ENCODE assay signal across 10 cellular contexts in genomic region chr4:118032691-118033090, GRCh38. TPM values are rescaled to one million over a fixed set of nuclear protein-coding genes. Genes with fewer than 3 reads are reported as not detected.
DNase-seq lines count a peak whose midpoint lies in the region; ATAC-seq and TF ChIP-seq lines count a peak whose summit lies in the region.
"Had no signal": no experiment of that assay in that cellular context is flagged by ENCODE, and none has a peak within 500 bp of the region (broad histone marks: within the 10 kb centered on the region; RNA-seq: fewer than 3 reads in every experiment).

No MANE protein-coding gene starts in this region.

- H3K36me3 Mint-ChIP-seq in activated naive CD8-positive, alpha-beta T cell treated with anti-CD3 and anti-CD28 coated beads, Interleukin-2, amount 10 ng/mL, durations not matched to agents 7 days and 5 days: no peaks in the 10 kb centered on the region
- H3K36me3 Mint-ChIP-seq in activated naive CD8-positive, alpha-beta T cell treated with anti-CD3 and anti-CD28 coated beads, Interleukin-2, amount 50 U/mL, for 24 hours (ENCODE audit: low read depth): no peaks in the 10 kb centered on the region

- no peaks in the 10 kb centered on the region for H3K9me3 Mint-ChIP-seq in activated naive CD8-positive, alpha-beta T cell treated with anti-CD3 and anti-CD28 coated beads, Interleukin-2, amount 10 ng/mL, durations not matched to agents 7 days and 5 days
- H3K9me3 Mint-ChIP-seq in activated naive CD8-positive, alpha-beta T cell treated with anti-CD3 and anti-CD28 coated beads, Interleukin-2, amount 50 U/mL, for 24 hours: no peaks in the 10 kb centered on the region
- H3K9me3 Mint-ChIP-seq: CD4-positive, alpha-beta T cell had no signal

- POLR2A ChIA-PET in activated naive CD8-positive, alpha-beta T cell treated with anti-CD3 and anti-CD28 coated beads, Interleukin-2, amount 10 ng/mL, durations not matched to agents 7 days and 5 days (lab: Charles Lee): no interaction called here
- POLR2A ChIA-PET in RWPE1 (lab: Yijun Ruan, JAX; ENCODE audit: low non-redundant PET): no interaction called here

- H3K27ac ChIP-seq in RWPE1: no peak overlapping the region

- no peak overlapping the region for H3K27ac Mint-ChIP-seq in activated naive CD8-positive, alpha-beta T cell treated with anti-CD3 and anti-CD28 coated beads, Interleukin-2, amount 10 ng/mL, durations not matched to agents 7 days and 5 days
- no peak overlapping the region for H3K27ac Mint-ChIP-seq in activated naive CD8-positive, alpha-beta T cell treated with anti-CD3 and anti-CD28 coated beads, Interleukin-2, amount 50 U/mL, for 24 hours
- H3K27ac Mint-ChIP-seq: CD4-positive, alpha-beta T cell had no signal

- no peak for DNase-seq in activated naive CD8-positive, alpha-beta T cell treated with anti-CD3 and anti-CD28 coated beads, Interleukin-2, amount 10 ng/mL, durations not matched to agents 7 days and 5 days
- DNase-seq in activated naive CD8-positive, alpha-beta T cell treated with anti-CD3 and anti-CD28 coated beads, Interleukin-2, amount 50 U/mL, for 24 hours: no peak
- peak; percentile 16 for DNase-seq in RWPE1 (ENCODE audit: low spot score)
- DNase-seq in hepatic stellate cell (ENCODE audit: low spot score): peak; percentile 7
- DNase-seq in superior temporal gyrus (ENCODE audit: extremely low spot score): peak; percentile 51
- no peak for DNase-seq in HUDEP-2 (lab: John Stamatoyannopoulos, UW; ENCODE audit: unreplicated experiment in 76 of 76)
- DNase-seq: CD4-positive, alpha-beta T cell had no signal

- CTCF ChIA-PET in RWPE1 (lab: Yijun Ruan, JAX): no interaction called here

- H3K4me3 Mint-ChIP-seq in activated naive CD8-positive, alpha-beta T cell treated with anti-CD3 and anti-CD28 coated beads, Interleukin-2, amount 10 ng/mL, durations not matched to agents 7 days and 5 days: peak overlapping the region; percentile 15
- H3K4me3 Mint-ChIP-seq in activated naive CD8-positive, alpha-beta T cell treated with anti-CD3 and anti-CD28 coated beads, Interleukin-2, amount 50 U/mL, for 24 hours: no peak overlapping the region

- peaks cover 7% of the 10 kb centered on the region for H3K4me1 Mint-ChIP-seq in activated naive CD8-positive, alpha-beta T cell treated with anti-CD3 and anti-CD28 coated beads, Interleukin-2, amount 10 ng/mL, durations not matched to agents 7 days and 5 days
- peaks cover 5% of the 10 kb centered on the region for H3K4me1 Mint-ChIP-seq in activated naive CD8-positive, alpha-beta T cell treated with anti-CD3 and anti-CD28 coated beads, Interleukin-2, amount 50 U/mL, for 24 hours

- peaks cover 52% of the 10 kb centered on the region for H3K27me3 Mint-ChIP-seq in activated naive CD8-positive, alpha-beta T cell treated with anti-CD3 and anti-CD28 coated beads, Interleukin-2, amount 10 ng/mL, durations not matched to agents 7 days and 5 days
- peaks cover 42% of the 10 kb centered on the region for H3K27me3 Mint-ChIP-seq in activated naive CD8-positive, alpha-beta T cell treated with anti-CD3 and anti-CD28 coated beads, Interleukin-2, amount 50 U/mL, for 24 hours

- ATAC-seq in activated naive CD8-positive, alpha-beta T cell treated with anti-CD3 and anti-CD28 coated beads, Interleukin-2, amount 10 ng/mL, durations not matched to agents 7 days and 5 days (ENCODE audit: low read depth): no peak
- no peak for ATAC-seq in activated naive CD8-positive, alpha-beta T cell treated with anti-CD3 and anti-CD28 coated beads, Interleukin-2, amount 50 U/mL, for 24 hours
- ATAC-seq in GM19455 (IDR thresholded peaks at IDR 0.05; ENCODE audit: unreplicated experiment) (no peak), GM18520 (IDR thresholded peaks at IDR 0.05; ENCODE audit: unreplicated experiment) (no peak)

- no peak for TF ChIP-seq CTCF in RWPE1 (conservative IDR thresholded peaks at IDR 0.05; ENCODE audit: low read depth)

RNA-seq across cellular contexts. Expression of gene NDST3, which starts 1.6 kb away (rescaled TPM):
- total RNA-seq in activated naive CD8-positive, alpha-beta T cell treated with anti-CD3 and anti-CD28 coated beads, Interleukin-2, amount 10 ng/mL, durations not matched to agents 7 days and 5 days: not detected
- total RNA-seq: CD4-positive, alpha-beta T cell; mesenteric fat pad had no signal

Comparison
In these comparisons a context has a peak if more than half of its experiments do, and no peak if none do; other contexts are left out.
1. DNase-seq: peak in RWPE1 (single experiment), hepatic stellate cell (single experiment) and superior temporal gyrus (single experiment); none in activated naive CD8-positive, alpha-beta T cell treated with anti-CD3 and anti-CD28 coated beads, Interleukin-2, amount 10 ng/mL, durations not matched to agents 7 days and 5 days (single experiment), activated naive CD8-positive, alpha-beta T cell treated with anti-CD3 and anti-CD28 coated beads, Interleukin-2, amount 50 U/mL, for 24 hours (single experiment) and HUDEP-2 (0 of 76).